In the genomic region with DNA sequence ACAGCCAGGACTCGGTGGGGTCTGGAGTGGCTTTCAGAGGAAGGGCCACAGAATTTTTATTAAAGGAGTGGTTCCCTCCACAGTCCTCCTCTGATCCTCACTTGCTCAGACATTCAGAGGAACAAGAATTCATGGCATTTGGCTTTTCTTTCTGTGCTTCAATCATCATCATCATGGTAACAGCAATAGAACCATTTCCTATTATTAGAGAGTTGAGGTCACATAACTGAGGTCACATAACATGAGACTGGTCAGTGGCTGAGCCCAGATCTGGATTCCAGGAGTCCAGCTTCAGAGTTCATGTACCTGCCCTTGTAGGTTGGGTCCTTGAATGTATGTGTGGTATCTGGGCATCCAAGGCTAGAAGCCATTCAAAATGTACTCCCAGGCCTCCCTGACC, we compare ENCODE assay signal across 22 cellular contexts.
DNase-seq lines count a peak whose midpoint lies in the region; FAIRE-seq and TF ChIP-seq lines count a peak whose summit lies in the region.
"Had no signal": no experiment of that assay in that cellular context is flagged by ENCODE, and none has a peak within 500 bp of the region (broad histone marks: within the 10 kb centered on the region; RNA-seq: fewer than 3 reads in every experiment).

No MANE protein-coding gene starts in this region.

- no peak overlapping the region for H2AFZ ChIP-seq in neuronal stem cell (ENCODE audit: low read length)
- H2AFZ ChIP-seq: GM23248 had no signal

- no peak overlapping the region for H4K91ac ChIP-seq in neuronal stem cell (ENCODE audit: low read depth, low read length, poor library complexity)

- peak overlapping the region; percentile 33 for H3K18ac ChIP-seq in neuronal stem cell (ENCODE audit: low read length)

- no peaks in the 10 kb centered on the region for H3K27me3 ChIP-seq in neuronal stem cell (ENCODE audit: control insufficient read depth in 3 of 3, insufficient read depth in 3 of 3, low read depth in 1 of 3, low read length in 3 of 3)
- H3K27me3 ChIP-seq: BLaER1 treated with 17β-estradiol and CSF1 and Interleukin-3, amounts not matched to agents 10 nM and 100 nM had no signal

- no peaks in the 10 kb centered on the region for H3K9me3 ChIP-seq in neuronal stem cell (replicated peaks in 1 of 2; ENCODE audit: control insufficient read depth in 2 of 2, insufficient read depth in 1 of 2, low read depth in 1 of 2, low read length in 2 of 2)
- H3K9me3 ChIP-seq: A549, BE2C, HAP-1 had no signal

- H3K23ac ChIP-seq in neuronal stem cell (ENCODE audit: low read depth, low read length, poor library complexity) = no peak overlapping the region

- H3K4me2 ChIP-seq in neuronal stem cell (ENCODE audit: insufficient read depth, low read length, poor library complexity, severe bottlenecking) = no peak overlapping the region
- H3K4me2 ChIP-seq: A549; BLaER1 treated with 17β-estradiol and CSF1 and Interleukin-3, amounts not matched to agents 10 nM and 100 nM had no signal

- H3K27ac ChIP-seq in neuronal stem cell (replicated peaks; ENCODE audit: low read length) = no peak overlapping the region
- H3K27ac ChIP-seq: BLaER1 treated with 17β-estradiol and CSF1 and Interleukin-3, amounts not matched to agents 10 nM and 100 nM; GM23248 had no signal

- H3K79me1 ChIP-seq in neuronal stem cell (ENCODE audit: low read depth, low read length) = no peaks in the 10 kb centered on the region

- no peak overlapping the region for H2BK15ac ChIP-seq in neuronal stem cell (ENCODE audit: low read length)

- H3K4me3 ChIP-seq in neuronal stem cell (ENCODE audit: low read length in 2 of 2) = peak overlapping the region in 1 of 2 donors; percentile 54
- H3K4me3 ChIP-seq: A549; BLaER1 treated with 17β-estradiol and CSF1 and Interleukin-3, amounts not matched to agents 10 nM and 100 nM; GM23248; HAP-1 had no signal

- H3K9ac ChIP-seq in neuronal stem cell (ENCODE audit: low read depth, low read length, poor library complexity) = no peak overlapping the region
- H3K9ac ChIP-seq: BLaER1 treated with 17β-estradiol and CSF1 and Interleukin-3, amounts not matched to agents 10 nM and 100 nM; GM23248 had no signal

- no peak overlapping the region for H2BK12ac ChIP-seq in neuronal stem cell (ENCODE audit: low read length)

- H3K4ac ChIP-seq in neuronal stem cell (ENCODE audit: low read length) = no peak overlapping the region

- H3K14ac ChIP-seq in neuronal stem cell (ENCODE audit: low read length) = no peak overlapping the region

- no peak for TF ChIP-seq POLR2A in GM12892 (IDR thresholded peaks at IDR 0.05; ENCODE audit: low read depth, low read length)

- H4K8ac ChIP-seq in neuronal stem cell (ENCODE audit: low read depth, low read length) = no peak overlapping the region

- no peaks in the 10 kb centered on the region for H3K36me3 ChIP-seq in neuronal stem cell (replicated peaks in 1 of 2; ENCODE audit: control insufficient read depth in 2 of 2, insufficient read depth in 2 of 2, low read length in 2 of 2)
- H3K36me3 ChIP-seq: BE2C; BLaER1 treated with 17β-estradiol and CSF1 and Interleukin-3, amounts not matched to agents 10 nM and 100 nM; HAP-1 had no signal

- H2BK5ac ChIP-seq in neuronal stem cell (ENCODE audit: low read length) = no peak overlapping the region

- FAIRE-seq in GM12892 (lab: Jason Lieb, UNC) = no peak
- FAIRE-seq in GM19239 (lab: Jason Lieb, UNC) = no peak
- FAIRE-seq: A549, GM12891, H54 had no signal

- DNase-seq in dermis blood vessel endothelial cell = peak; percentile 28
- DNase-seq in myocyte (ENCODE audit: low read depth) = peak; percentile 74
- no peak for DNase-seq in neuronal stem cell (ENCODE audit: low spot score)
- DNase-seq in GM12892 (ENCODE audit: insufficient read length) = no peak
- no peak for DNase-seq in GM19239 (ENCODE audit: insufficient read length, low spot score)
- no peak for DNase-seq in DMS53 treated with DMSO at 0.1 percent for 48 hours (lab: John Stamatoyannopoulos, UW; ENCODE audit: unreplicated experiment)
- DNase-seq: 8988T; ACHN; AML-193; BE2C; CD4-positive, alpha-beta T cell; COR-L47; DMS153; DMS79 treated with DMSO at 0.1 percent for 48 hours; GF-D8; GM23248; HFFc6 had no signal

- no peak overlapping the region for H2AK5ac ChIP-seq in neuronal stem cell (ENCODE audit: low read depth, low read length)

- no CpG with 5 or more reads among the region's 1 CpG for WGBS in neuronal stem cell (ENCODE audit: extremely low coverage in 2 of 2, insufficient read length in 2 of 2, insufficient replicate concordance in 1 of 2), 2 donors

- peaks cover 0 to 6% of the 10 kb centered on the region in 2 donors for H3K4me1 ChIP-seq in neuronal stem cell (ENCODE audit: control insufficient read depth in 2 of 2, insufficient read depth in 1 of 2, low read depth in 1 of 2, low read length in 2 of 2)
- H3K4me1 ChIP-seq: BE2C had no signal

- no peak overlapping the region for H2BK120ac ChIP-seq in neuronal stem cell (ENCODE audit: low read depth, low read length)

Comparison
In these comparisons a context has a peak if more than half of its experiments do, and no peak if none do; other contexts are left out.
1. DNase-seq: peak in dermis blood vessel endothelial cell (single experiment) and myocyte (single experiment); none in neuronal stem cell (single experiment), GM12892 (single experiment), GM19239 (single experiment) and DMS53 treated with DMSO at 0.1 percent for 48 hours (single experiment).